Comparison of ENCODE assay signal across 19 cellular contexts in the genomic region with DNA sequence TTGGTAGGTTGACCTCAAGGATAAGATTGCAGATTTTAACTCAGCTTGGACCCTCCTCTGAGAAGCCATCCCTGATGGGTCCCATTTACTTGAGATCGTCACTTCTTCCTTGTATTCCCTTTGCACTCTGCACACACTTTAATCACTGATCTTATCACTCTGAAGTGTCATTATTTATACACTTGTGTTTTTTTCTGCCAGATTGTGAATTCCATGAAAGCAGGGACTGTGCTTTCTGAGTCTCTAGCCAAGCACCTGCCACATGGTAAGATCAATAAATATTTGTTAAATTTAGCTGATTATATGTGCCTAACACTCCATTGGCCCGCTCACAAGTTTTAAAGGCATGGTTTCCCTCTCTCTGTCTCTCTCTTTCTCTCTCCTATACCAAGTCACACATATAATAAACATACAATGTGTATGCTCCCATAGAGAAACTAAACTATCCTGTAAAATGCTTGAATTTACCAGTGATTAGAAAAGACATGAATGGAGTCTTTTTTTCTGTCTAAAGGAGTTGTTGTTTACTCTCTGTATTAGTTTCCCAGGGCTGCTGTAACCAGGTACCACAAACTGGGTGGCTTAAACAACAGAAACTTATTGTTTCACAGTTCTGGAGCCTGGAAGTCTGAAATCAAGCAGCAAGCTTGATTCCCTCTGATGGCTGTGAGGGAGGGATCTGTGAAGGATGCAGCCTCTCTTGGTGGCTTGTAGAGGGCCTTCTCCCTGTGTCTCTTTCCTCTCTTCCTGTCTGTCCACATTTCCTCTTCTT.
"Had no signal": no experiment of that assay in that cellular context is flagged by ENCODE, and none has a peak within 500 bp of the region (broad histone marks: within the 10 kb centered on the region; RNA-seq: fewer than 3 reads in every experiment).

No MANE protein-coding gene starts in this region.

- H3K27me3 Mint-ChIP-seq: activated naive CD4-positive, alpha-beta T cell treated with anti-CD3 and anti-CD28 coated beads, Interleukin-2, amount 10 ng/mL, durations not matched to agents 7 days and 5 days; naive thymus-derived CD8-positive, alpha-beta T cell had no signal

- H3K36me3 ChIP-seq: brain microvascular endothelial cell, colonic mucosa, esophagus muscularis mucosa, sigmoid colon, thoracic aorta, upper lobe of right lung had no signal

- H3K4me1 ChIP-seq: colonic mucosa, sigmoid colon had no signal

- H3K27ac Mint-ChIP-seq: activated naive CD4-positive, alpha-beta T cell treated with anti-CD3 and anti-CD28 coated beads, Interleukin-2, amount 10 ng/mL, durations not matched to agents 7 days and 5 days; activated naive CD8-positive, alpha-beta T cell treated with anti-CD3 and anti-CD28 coated beads, Interleukin-2, amount 50 U/mL, for 24 hours; naive thymus-derived CD8-positive, alpha-beta T cell; stimulated activated memory B cell treated with anti-CD40 and anti-IgM and Interleukin-4, amounts not matched to agents 10 μg/mL and 1 μg/mL and 100 μg/mL, for 72 hours; T-helper 1 cell treated with Interleukin-12 subunit alpha and Interleukin-12 subunit beta and Interleukin-4 antibody, amounts not matched to agents 30 μg/mL and 1 μg/mL, for 36 hours had no signal

- H3K36me3 Mint-ChIP-seq: activated naive CD4-positive, alpha-beta T cell treated with anti-CD3 and anti-CD28 coated beads, Interleukin-2, amount 10 ng/mL, durations not matched to agents 7 days and 5 days; naive thymus-derived CD8-positive, alpha-beta T cell; stimulated activated memory B cell treated with anti-CD40 and anti-IgM and Interleukin-4, amounts not matched to agents 10 μg/mL and 1 μg/mL and 100 μg/mL, for 72 hours had no signal

- H3K4me3 ChIP-seq: colonic mucosa, esophagus muscularis mucosa, sigmoid colon, thoracic aorta, upper lobe of right lung had no signal

- H3K9me3 ChIP-seq: colonic mucosa, esophagus muscularis mucosa, sigmoid colon, thoracic aorta, upper lobe of right lung had no signal

- DNase-seq: activated CD4-positive, alpha-beta T cell treated with anti-CD3 and anti-CD28 coated beads, Interleukin-2, amount 50 U/mL, for 1 hour; activated CD8-positive, alpha-beta memory T cell treated with anti-CD3 and anti-CD28 coated beads, Interleukin-2, amount 50 U/mL, for 4 hours; activated effector memory CD4-positive, alpha-beta T cell treated with Interleukin-2 at 50 U/mL for 16 hours; activated naive CD4-positive, alpha-beta T cell treated with anti-CD3 and anti-CD28 coated beads, Interleukin-2, amount 10 ng/mL, durations not matched to agents 7 days and 5 days; activated naive CD8-positive, alpha-beta T cell treated with anti-CD3 and anti-CD28 coated beads, Interleukin-2, amount 50 U/mL, for 24 hours; activated T-cell treated with anti-CD3 and anti-CD28 coated beads, Interleukin-2, amount 50 U/mL, for 48 hours; anterior cingulate cortex; brain microvascular endothelial cell; colonic mucosa; naive thymus-derived CD8-positive, alpha-beta T cell; sigmoid colon; stimulated activated CD4-positive, alpha-beta T cell treated with anti-CD3 and anti-CD28 coated beads, Interleukin-4, amount 100 ng/mL, for 4 hours; upper lobe of right lung had no signal

- FAIRE-seq: endometrium had no signal

- H3K27me3 ChIP-seq: brain microvascular endothelial cell, colonic mucosa, esophagus muscularis mucosa, sigmoid colon, upper lobe of right lung had no signal

- H3K4me1 Mint-ChIP-seq: activated naive CD8-positive, alpha-beta T cell treated with anti-CD3 and anti-CD28 coated beads, Interleukin-2, amount 50 U/mL, for 24 hours; central memory CD8-positive, alpha-beta T cell; stimulated activated memory B cell treated with anti-CD40 and anti-IgM and Interleukin-4, amounts not matched to agents 10 μg/mL and 1 μg/mL and 100 μg/mL, for 72 hours had no signal

- H3K4me3 Mint-ChIP-seq: activated naive CD4-positive, alpha-beta T cell treated with anti-CD3 and anti-CD28 coated beads, Interleukin-2, amount 10 ng/mL, durations not matched to agents 7 days and 5 days; activated naive CD8-positive, alpha-beta T cell treated with anti-CD3 and anti-CD28 coated beads, Interleukin-2, amount 50 U/mL, for 24 hours; central memory CD8-positive, alpha-beta T cell; naive thymus-derived CD8-positive, alpha-beta T cell; stimulated activated memory B cell treated with anti-CD40 and anti-IgM and Interleukin-4, amounts not matched to agents 10 μg/mL and 1 μg/mL and 100 μg/mL, for 72 hours; T-helper 1 cell treated with Interleukin-12 subunit alpha and Interleukin-12 subunit beta and Interleukin-4 antibody, amounts not matched to agents 30 μg/mL and 1 μg/mL, for 36 hours had no signal

- H3K27ac ChIP-seq: brain microvascular endothelial cell, colonic mucosa, esophagus muscularis mucosa, sigmoid colon, thoracic aorta, upper lobe of right lung had no signal

- H3K9me3 Mint-ChIP-seq: activated naive CD4-positive, alpha-beta T cell treated with anti-CD3 and anti-CD28 coated beads, Interleukin-2, amount 10 ng/mL, durations not matched to agents 7 days and 5 days; activated naive CD8-positive, alpha-beta T cell treated with anti-CD3 and anti-CD28 coated beads, Interleukin-2, amount 50 U/mL, for 24 hours; central memory CD8-positive, alpha-beta T cell; naive thymus-derived CD8-positive, alpha-beta T cell; stimulated activated memory B cell treated with anti-CD40 and anti-IgM and Interleukin-4, amounts not matched to agents 10 μg/mL and 1 μg/mL and 100 μg/mL, for 72 hours; T-helper 1 cell treated with Interleukin-12 subunit alpha and Interleukin-12 subunit beta and Interleukin-4 antibody, amounts not matched to agents 30 μg/mL and 1 μg/mL, for 36 hours had no signal
